9 cellular contexts compared by ENCODE assay signal in the genomic region with DNA sequence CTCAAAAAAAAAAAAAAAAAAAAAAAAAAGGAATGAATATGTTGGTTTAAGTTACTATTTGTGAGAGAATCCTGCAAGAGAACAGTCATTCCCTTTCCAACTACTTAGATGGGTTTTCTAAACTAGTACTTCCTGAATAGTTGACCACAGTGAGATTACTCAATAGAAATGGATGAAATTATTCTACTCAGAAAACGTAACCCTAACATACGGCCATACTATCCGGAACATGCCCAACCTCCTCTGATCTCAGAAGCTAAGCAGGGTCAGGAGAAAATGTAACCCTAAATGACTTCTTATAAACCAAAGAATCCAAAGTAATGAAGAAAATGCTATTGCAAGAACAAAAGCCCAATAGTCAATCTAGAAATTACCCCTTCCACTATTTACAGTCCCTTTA. TPM values are rescaled to one million over a fixed set of nuclear protein-coding genes. Genes with fewer than 3 reads are reported as not detected.
A peak's percentile ranks its signal among the peaks of the same experiment; 100 is the strongest.
DNase-seq lines count a peak whose midpoint lies in the region; ATAC-seq and TF ChIP-seq lines count a peak whose summit lies in the region.
"Had no signal": no experiment of that assay in that cellular context is flagged by ENCODE, and none has a peak within 500 bp of the region (broad histone marks: within the 10 kb centered on the region; RNA-seq: fewer than 3 reads in every experiment).

No MANE protein-coding gene starts in this region.

- POLR2A ChIA-PET in CD8-positive, alpha-beta T cell (lab: Charles Lee): no interaction called here

- H3K9me3 ChIP-seq in CD8-positive, alpha-beta T cell (ENCODE audit: low read length): no peaks in the 10 kb centered on the region
- no peaks in the 10 kb centered on the region for H3K9me3 ChIP-seq in MG63

- TF ChIP-seq CTCF in CD8-positive, alpha-beta T cell (IDR thresholded peaks at IDR 0.05): no peak
- TF ChIP-seq CTCF in KMS-11 (conservative IDR thresholded peaks at IDR 0.05; ENCODE audit: low read depth, low read length): no peak
- no peak for TF ChIP-seq CTCF in nephron progenitor cell (IDR thresholded peaks at IDR 0.05)

- H3K4me2 ChIP-seq in KMS-11: peak overlapping the region; percentile 74; the same call in 1 of the 2 replicates

- ATAC-seq in CD8-positive, alpha-beta T cell: no peak
- ATAC-seq: Right ventricle myocardium inferior had no signal

- intact Hi-C loops in CD8-positive, alpha-beta T cell (cut with DNase I, micrococcal nuclease): no loop called here

- peak overlapping the region; percentile 53 for H3K27ac Mint-ChIP-seq in CD8-positive, alpha-beta T cell
- H3K27ac Mint-ChIP-seq in nephron progenitor cell: peak overlapping the region; percentile 51

- peaks cover 17% of the 10 kb centered on the region for H3K36me3 ChIP-seq in CD8-positive, alpha-beta T cell (ENCODE audit: insufficient read depth, low read length)
- H3K36me3 ChIP-seq in KMS-11 (ENCODE audit: insufficient read depth) (peaks cover 38% of the 10 kb centered on the region; the same call in 1 of the 2 replicates), MG63 (peaks cover 74% of the 10 kb centered on the region)

- peaks cover 59% of the 10 kb centered on the region for H3K4me1 Mint-ChIP-seq in CD8-positive, alpha-beta T cell (ENCODE audit: low read depth)
- peaks cover 44% of the 10 kb centered on the region for H3K4me1 Mint-ChIP-seq in nephron progenitor cell

- CTCF ChIA-PET in CD8-positive, alpha-beta T cell (lab: Charles Lee): interaction anchor here (1.4 kb wide), 1 partner anchor 137 kb away, joined by 3 read pairs; no protein-coding TSS in a partner anchor

- H3K27me3 Mint-ChIP-seq in CD8-positive, alpha-beta T cell (ENCODE audit: low read depth): no peaks in the 10 kb centered on the region
- H3K27me3 Mint-ChIP-seq in nephron progenitor cell (ENCODE audit: low read depth, poor library complexity): no peaks in the 10 kb centered on the region

- H3K4me3 Mint-ChIP-seq in CD8-positive, alpha-beta T cell: peak overlapping the region; percentile 64
- peak overlapping the region; percentile 98 for H3K4me3 Mint-ChIP-seq in nephron progenitor cell

- peaks cover 45% of the 10 kb centered on the region for H3K4me1 ChIP-seq in CD8-positive, alpha-beta T cell (ENCODE audit: insufficient read depth, low read length)
- peaks cover 38% of the 10 kb centered on the region for H3K4me1 ChIP-seq in KMS-11 (ENCODE audit: low read depth, poor library complexity, severe bottlenecking)

- no peak overlapping the region for H2AFZ ChIP-seq in KMS-11 (ENCODE audit: low read depth)

- H3K4me3 ChIP-seq in CD8-positive, alpha-beta T cell (ENCODE audit: low read depth, low read length): no peak overlapping the region
- H3K4me3 ChIP-seq in KMS-11 (IDR thresholded peaks at IDR 0.05; ENCODE audit: insufficient read depth, low read depth, low read length) (no peak overlapping the region), MG63 (no peak overlapping the region)

- H3K9ac ChIP-seq in KMS-11: no peak overlapping the region

- H3K36me3 Mint-ChIP-seq in CD8-positive, alpha-beta T cell: peaks cover 71% of the 10 kb centered on the region
- H3K36me3 Mint-ChIP-seq in nephron progenitor cell (ENCODE audit: low read depth): peaks cover 61% of the 10 kb centered on the region

- peaks cover 88% of the 10 kb centered on the region for H3K79me2 ChIP-seq in KMS-11 (ENCODE audit: insufficient read depth, low read depth)

- no peak overlapping the region for H3K27ac ChIP-seq in CD8-positive, alpha-beta T cell (ENCODE audit: low read depth, low read length)
- no peak overlapping the region; the same call in 1 of the 2 replicates for H3K27ac ChIP-seq in KMS-11

- H3K27me3 ChIP-seq in CD8-positive, alpha-beta T cell (ENCODE audit: insufficient read depth, low read length): no peaks in the 10 kb centered on the region
- H3K27me3 ChIP-seq in KMS-11 (ENCODE audit: insufficient read depth, low read depth) (no peaks in the 10 kb centered on the region), MG63 (no peaks in the 10 kb centered on the region)

- no peaks in the 10 kb centered on the region for H3K9me3 Mint-ChIP-seq in CD8-positive, alpha-beta T cell
- no peaks in the 10 kb centered on the region for H3K9me3 Mint-ChIP-seq in nephron progenitor cell

- H4K20me1 ChIP-seq in KMS-11 (ENCODE audit: insufficient read depth): peaks cover 16% of the 10 kb centered on the region

- DNase-seq in CD8-positive, alpha-beta T cell: no peak
- DNase-seq in amniotic epithelial cell (ENCODE audit: low read depth) (peak; percentile 35), nephron progenitor cell (no peak), EL (no peak), NCI-H1436 treated with DMSO at 0.1 percent for 48 hours (lab: John Stamatoyannopoulos, UW) (no peak), MG63 (no peak)
- DNase-seq: stimulated activated CD4-positive, alpha-beta T cell treated with anti-CD3 and anti-CD28 coated beads, Interleukin-4, amount 100 ng/mL, for 24 hours had no signal

RNA-seq across cellular contexts. Expression of a gene that starts 4.3 kb away (rescaled TPM):
- total RNA-seq in CD8-positive, alpha-beta T cell: 100 to 1,000 TPM; 175 to 179 TPM
- total RNA-seq in MG63 (2014; rRNA removed; shearing (Covaris generic); ENCODE audit: low replicate concordance): 42.8 and 56.3 TPM in 2 replicates

RNA-seq across cellular contexts. Expression of a gene that starts 38.7 kb away (rescaled TPM):
- 100 to 1,000 TPM; 127 to 132 TPM for total RNA-seq in CD8-positive, alpha-beta T cell
- 9.7 and 22.2 TPM in 2 replicates for total RNA-seq in MG63 (2014; rRNA removed; shearing (Covaris generic); ENCODE audit: low replicate concordance)
